Comparison of ENCODE assay signal across 13 cellular contexts in genomic region chr11:65853249-65853979, GRCh38. TPM values are rescaled to one million over a fixed set of nuclear protein-coding genes. Genes with fewer than 3 reads are reported as not detected.
DNase-seq lines count a peak whose midpoint lies in the region; ATAC-seq, FAIRE-seq and TF ChIP-seq lines count a peak whose summit lies in the region.
"Had no signal": no experiment of that assay in that cellular context is flagged by ENCODE, and none has a peak within 500 bp of the region (broad histone marks: within the 10 kb centered on the region; RNA-seq: fewer than 3 reads in every experiment).

No MANE protein-coding gene starts in this region.

- H3K9me3 ChIP-seq in CD4-positive, alpha-beta T cell (ENCODE audit: control insufficient read depth, low read length) = peaks cover 7% of the 10 kb centered on the region
- H3K9me3 ChIP-seq in mucosa of descending colon (no peaks in the 10 kb centered on the region), pancreas (no peaks in the 10 kb centered on the region)

- no peaks in the 10 kb centered on the region for H3K27me3 Mint-ChIP-seq in CD4-positive, alpha-beta T cell
- H3K27me3 Mint-ChIP-seq in activated naive CD8-positive, alpha-beta T cell treated with anti-CD3 and anti-CD28 coated beads for 36 hours = no peaks in the 10 kb centered on the region

- FAIRE-seq in pancreas (lab: Jason Lieb, UNC) = no peak
- FAIRE-seq: colon had no signal

- no peak overlapping the region for H3K27ac ChIP-seq in CD4-positive, alpha-beta T cell (ENCODE audit: low read depth, low read length)
- H3K27ac ChIP-seq in pancreas = no peak overlapping the region

- H3K27ac Mint-ChIP-seq in CD4-positive, alpha-beta T cell = peak overlapping the region; percentile 58
- H3K27ac Mint-ChIP-seq in activated naive CD8-positive, alpha-beta T cell treated with anti-CD3 and anti-CD28 coated beads for 36 hours = peak overlapping the region; percentile 61

- no peak for DNase-seq in CD4-positive, alpha-beta T cell
- DNase-seq in activated naive CD8-positive, alpha-beta T cell treated with anti-CD3 and anti-CD28 coated beads for 36 hours = no peak
- DNase-seq in mucosa of descending colon (peak in 2 of 3 donors; percentile 31 to 52), SKM-1 treated with dmso at 0.1 percent for 144 hours (lab: John Stamatoyannopoulos, UW; ENCODE audit: unreplicated experiment) (no peak), iPS-NIHi11 (ENCODE audit: low spot score) (no peak), COLO829 (ENCODE audit: low spot score) (no peak), pancreas (no peak)
- DNase-seq: activated CD4-positive, alpha-beta T cell treated with anti-CD3 and anti-CD28 coated beads, Interleukin-2, amount 50 U/mL, for 1 hour; MG63 had no signal

- WGBS in pancreas, 2 donors = 95 to 96% methylated on average over 6 of the region's 6 CpGs

- H3K27me3 ChIP-seq in CD4-positive, alpha-beta T cell (ENCODE audit: control insufficient read depth, insufficient read depth, low read length) = no peaks in the 10 kb centered on the region
- no peaks in the 10 kb centered on the region for H3K27me3 ChIP-seq in pancreas
- H3K27me3 ChIP-seq: MG63 had no signal

- H3K4me3 ChIP-seq in GM12875 (ENCODE audit: low read depth, low read length) = no peak overlapping the region
- H3K4me3 ChIP-seq in mucosa of descending colon = no peak overlapping the region
- H3K4me3 ChIP-seq in pancreas = no peak overlapping the region
- H3K4me3 ChIP-seq: MG63 had no signal

- H3K4me1 ChIP-seq in mucosa of descending colon (ENCODE audit: low read depth) (peaks cover 40% of the 10 kb centered on the region), pancreas (peaks cover 3 to 11% (median 4%) of the 10 kb centered on the region in 3 donors)

- peaks cover 31% of the 10 kb centered on the region for H3K4me1 Mint-ChIP-seq in CD4-positive, alpha-beta T cell (ENCODE audit: low read depth)
- H3K4me1 Mint-ChIP-seq in activated naive CD8-positive, alpha-beta T cell treated with anti-CD3 and anti-CD28 coated beads for 36 hours = peaks cover 33% of the 10 kb centered on the region

- H3K36me3 ChIP-seq in mucosa of descending colon (ENCODE audit: low read depth) (peaks cover 4% of the 10 kb centered on the region), pancreas (peaks cover 4 to 15% (median 8%) of the 10 kb centered on the region in 3 donors)

- intact Hi-C loops in CD4-positive, alpha-beta T cell (cut with DNase I, micrococcal nuclease) = loop anchor here in 1 of 2 experiments (10.0 kb wide), 1 partner anchor 431 kb away; the partner anchor contains the start of gene YIF1A
- intact Hi-C loops in mucosa of descending colon (cut with DNase I, micrococcal nuclease) (no loop called here), pancreas (cut with DNase I) (no loop called here)

- POLR2A ChIA-PET in CD4-positive, alpha-beta T cell (lab: Charles Lee) = interaction anchor here (1.7 to 2.8 kb wide), 2 partner anchors 21 to 37 kb away, joined by 4 to 9 read pairs; partner anchors contain the start of gene CCDC85B

- H3K4me3 Mint-ChIP-seq in CD4-positive, alpha-beta T cell = peak overlapping the region; percentile 72
- no peak overlapping the region for H3K4me3 Mint-ChIP-seq in activated naive CD8-positive, alpha-beta T cell treated with anti-CD3 and anti-CD28 coated beads for 36 hours

- no peak for ATAC-seq in CD4-positive, alpha-beta T cell (ENCODE audit: poor library complexity)
- ATAC-seq in mucosa of descending colon (no peak), pancreas (no peak)

- peaks cover 62% of the 10 kb centered on the region for H3K36me3 Mint-ChIP-seq in CD4-positive, alpha-beta T cell (ENCODE audit: low read depth)
- H3K36me3 Mint-ChIP-seq in activated naive CD8-positive, alpha-beta T cell treated with anti-CD3 and anti-CD28 coated beads for 36 hours = peaks cover 54% of the 10 kb centered on the region

- CTCF ChIA-PET in CD4-positive, alpha-beta T cell (lab: Charles Lee) = interaction anchor here (0.6 kb wide), 1 partner anchor 402 kb away, joined by 3 read pairs; no protein-coding TSS in a partner anchor

- no peaks in the 10 kb centered on the region for H3K9me3 Mint-ChIP-seq in CD4-positive, alpha-beta T cell
- peaks cover 7% of the 10 kb centered on the region for H3K9me3 Mint-ChIP-seq in activated naive CD8-positive, alpha-beta T cell treated with anti-CD3 and anti-CD28 coated beads for 36 hours

- no peak for TF ChIP-seq CTCF in CD4-positive, alpha-beta T cell (IDR thresholded peaks at IDR 0.05)
- TF ChIP-seq CTCF in GM12875 (IDR thresholded peaks at IDR 0.05; ENCODE audit: borderline replicate concordance, insufficient read depth, low read depth, low read length) (peak; percentile 12; the same call in 1 of the 2 replicates), mucosa of descending colon (IDR thresholded peaks at IDR 0.05) (no peak), pancreas (IDR thresholded peaks at IDR 0.05) (no peak)

RNA-seq across cellular contexts. Expression of gene CFL1, which starts 4.6 kb away (rescaled TPM):
- 100 to 1,000 TPM; 322 to 331 TPM for total RNA-seq in CD4-positive, alpha-beta T cell
- 1,000 to 10,000 TPM; 1,050 to 1,075 TPM for total RNA-seq in activated naive CD8-positive, alpha-beta T cell treated with anti-CD3 and anti-CD28 coated beads for 36 hours
- total RNA-seq in mucosa of descending colon (1,000 to 10,000 TPM; 1,004 to 2,046 (median 1,725) TPM), pancreas (100 to 1,000 TPM in 4 of 6 donors, 10 to 100 TPM in 2; 87.8 to 311 (median 148) TPM)
- polyA plus RNA-seq in pancreas = 100 to 1,000 TPM; 164 to 231 TPM

RNA-seq across cellular contexts. Expression of gene MUS81, which starts 6.8 kb away (rescaled TPM):
- 10 to 100 TPM; 37.7 to 39.2 TPM for total RNA-seq in CD4-positive, alpha-beta T cell
- 10 to 100 TPM; 64.0 to 67.4 TPM for total RNA-seq in activated naive CD8-positive, alpha-beta T cell treated with anti-CD3 and anti-CD28 coated beads for 36 hours
- total RNA-seq in mucosa of descending colon = 10 to 100 TPM; 48.0 to 81.8 (median 58.7) TPM
- 10 to 100 TPM; 12.7 to 29.5 (median 18.0) TPM for total RNA-seq in pancreas
- polyA plus RNA-seq in pancreas = 10 to 100 TPM; 60.7 to 62.6 TPM

RNA-seq across cellular contexts. Expression of gene EFEMP2, which starts 19.2 kb away (rescaled TPM):
- total RNA-seq in CD4-positive, alpha-beta T cell = 1 to 10 TPM; 5.2 to 5.9 TPM
- total RNA-seq in activated naive CD8-positive, alpha-beta T cell treated with anti-CD3 and anti-CD28 coated beads for 36 hours = 1 to 10 TPM; 8.5 to 8.9 TPM
- total RNA-seq in mucosa of descending colon = 10 to 100 TPM; 11.7 to 67.0 (median 15.3) TPM
- total RNA-seq in pancreas = 10 to 100 TPM; 11.3 to 40.6 (median 14.9) TPM
- polyA plus RNA-seq in pancreas = 10 to 100 TPM; 38.3 to 51.0 TPM

RNA-seq across cellular contexts. Expression of gene SNX32, which starts 19.7 kb away (rescaled TPM):
- under 1 TPM; 0.33 to 0.61 TPM for total RNA-seq in CD4-positive, alpha-beta T cell
- 1 to 10 TPM; 2.4 to 3.3 TPM for total RNA-seq in activated naive CD8-positive, alpha-beta T cell treated with anti-CD3 and anti-CD28 coated beads for 36 hours
- 1 to 10 TPM; 1.1 to 9.4 (median 1.4) TPM for total RNA-seq in mucosa of descending colon
- under 1 TPM in 4 of 6 donors, not detected in 2; 0.12 to 0.75 (median 0.43) TPM for total RNA-seq in pancreas
- polyA plus RNA-seq in pancreas = under 1 TPM; 0.23 to 0.30 TPM
- total RNA-seq: G401 had no signal

RNA-seq across cellular contexts. Expression of gene CTSW, which starts 26.2 kb away (rescaled TPM):
- 10 to 100 TPM; 20.6 to 21.6 TPM for total RNA-seq in CD4-positive, alpha-beta T cell
- 10 to 100 TPM; 39.3 to 41.5 TPM for total RNA-seq in activated naive CD8-positive, alpha-beta T cell treated with anti-CD3 and anti-CD28 coated beads for 36 hours
- 1 to 10 TPM; 1.2 to 3.2 (median 2.8) TPM for total RNA-seq in mucosa of descending colon
- total RNA-seq in pancreas = under 1 TPM in 5 of 6 donors, not detected in 1; 0.14 to 0.72 (median 0.46) TPM
- under 1 TPM; 0.31 to 0.65 TPM for polyA plus RNA-seq in pancreas
- total RNA-seq: G401, osteocyte had no signal

Comparison
In these comparisons a context has a peak if more than half of its experiments do, and no peak if none do; other contexts are left out.
1. DNase-seq: peak in mucosa of descending colon (2 of 3); none in CD4-positive, alpha-beta T cell (0 of 10), activated naive CD8-positive, alpha-beta T cell treated with anti-CD3 and anti-CD28 coated beads for 36 hours (single experiment), SKM-1 treated with dmso at 0.1 percent for 144 hours (single experiment), iPS-NIHi11 (single experiment), COLO829 (single experiment) and pancreas (0 of 6).